In the genomic region with DNA sequence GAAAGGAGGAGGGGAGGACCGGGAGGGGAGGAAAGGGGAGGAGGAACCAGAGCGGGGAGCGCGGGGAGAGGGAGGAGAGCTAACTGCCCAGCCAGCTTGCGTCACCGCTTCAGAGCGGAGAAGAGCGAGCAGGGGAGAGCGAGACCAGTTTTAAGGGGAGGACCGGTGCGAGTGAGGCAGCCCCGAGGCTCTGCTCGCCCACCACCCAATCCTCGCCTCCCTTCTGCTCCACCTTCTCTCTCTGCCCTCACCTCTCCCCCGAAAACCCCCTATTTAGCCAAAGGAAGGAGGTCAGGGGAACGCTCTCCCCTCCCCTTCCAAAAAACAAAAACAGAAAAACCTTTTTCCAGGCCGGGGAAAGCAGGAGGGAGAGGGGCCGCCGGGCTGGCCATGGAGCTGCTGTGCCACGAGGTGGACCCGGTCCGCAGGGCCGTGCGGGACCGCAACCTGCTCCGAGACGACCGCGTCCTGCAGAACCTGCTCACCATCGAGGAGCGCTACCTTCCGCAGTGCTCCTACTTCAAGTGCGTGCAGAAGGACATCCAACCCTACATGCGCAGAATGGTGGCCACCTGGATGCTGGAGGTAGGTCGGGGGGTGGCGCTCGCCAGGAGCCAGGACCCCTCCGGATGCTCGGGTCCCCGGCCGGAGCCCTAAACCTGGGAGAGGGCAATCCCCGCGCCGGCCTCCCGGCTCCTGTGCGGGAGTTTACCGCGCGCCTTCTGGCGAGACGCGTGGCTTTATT, we compare ENCODE assay signal across 8 cellular contexts. TPM values are rescaled to one million over a fixed set of nuclear protein-coding genes. Genes with fewer than 3 reads are reported as not detected.
DNase-seq lines count a peak whose midpoint lies in the region; ATAC-seq and TF ChIP-seq lines count a peak whose summit lies in the region.

TSS of gene CCND2 (plus strand) at position 112 of the 745 bp plus-strand sequence. CDS start at position 391, 279 bp downstream.

- H3K36me3 Mint-ChIP-seq in activated naive CD8-positive, alpha-beta T cell, result peaks cover 20% of the 10 kb centered on the region

- no peaks in the 10 kb centered on the region for H3K9me3 ChIP-seq in DND-41 (ENCODE audit: insufficient read depth, low read length, severe bottlenecking)
- no peaks in the 10 kb centered on the region for H3K9me3 ChIP-seq in HAP-1
- no peaks in the 10 kb centered on the region for H3K9me3 ChIP-seq in thoracic aorta

- in situ Hi-C loops in HAP-1 (cut with MboI; ENCODE audit: low sequenced_read_pairs), result loop anchor here (10.0 kb wide), 1 partner anchor 279 kb away; no protein-coding TSS in a partner anchor

- peak within 1 kb of the TSS; percentile 83 for H2AFZ ChIP-seq in DND-41 (ENCODE audit: low read depth, low read length)

- DNase-seq in DND-41, result peak; percentile 60
- peak; percentile 55 to 78 for DNase-seq in HAP-1 (ENCODE audit: low spot score in 2 of 2)
- peak; percentile 91 for DNase-seq in RWPE1 (ENCODE audit: low spot score)
- peak; percentile 63 to 96 (median 85) for DNase-seq in head of caudate nucleus
- peak in 47 of 56 donors; percentile 23 to 90 (median 63) for DNase-seq in nucleus accumbens (lab: John Stamatoyannopoulos, UW)
- DNase-seq in thoracic aorta (ENCODE audit: low spot score), result peak; percentile 75
- DNase-seq in COLO668 (lab: John Stamatoyannopoulos, UW; ENCODE audit: unreplicated experiment), result no peak

- H3K27me3 ChIP-seq in DND-41 (ENCODE audit: insufficient read depth, low read length, poor library complexity) (peaks cover 83% of the 10 kb centered on the region), HAP-1 (ENCODE audit: low read depth) (peaks cover 76% of the 10 kb centered on the region), thoracic aorta (replicated peaks; ENCODE audit: insufficient read depth) (no peaks in the 10 kb centered on the region)

- no peaks in the 10 kb centered on the region for H3K27me3 Mint-ChIP-seq in activated naive CD8-positive, alpha-beta T cell

- H3K9me3 Mint-ChIP-seq in activated naive CD8-positive, alpha-beta T cell (ENCODE audit: low read depth), result no peaks in the 10 kb centered on the region

- H3K9ac ChIP-seq in DND-41 (ENCODE audit: low read depth, low read length), result peak within 1 kb of the TSS; percentile 52

- peak within 1 kb of the TSS; percentile 98 for H3K4me2 ChIP-seq in DND-41 (ENCODE audit: insufficient read depth, low read length)

- peak within 1 kb of the TSS; percentile 98 for H3K4me3 Mint-ChIP-seq in activated naive CD8-positive, alpha-beta T cell

- H3K4me1 ChIP-seq in DND-41 (ENCODE audit: insufficient read depth, low read length) (peaks cover 55% of the 10 kb centered on the region), HAP-1 (peaks cover 11% of the 10 kb centered on the region), thoracic aorta (ENCODE audit: control insufficient read depth in 1 of 2, low read depth in 2 of 2) (peaks cover 19 to 62% of the 10 kb centered on the region in 2 donors)

- CTCF ChIA-PET in RWPE1 (lab: Yijun Ruan, JAX), result no interaction called here

- ATAC-seq in DND-41 (ENCODE audit: insufficient read depth, low read depth), result no peak
- ATAC-seq in thoracic aorta (ENCODE audit: insufficient number of reproducible peaks, low FRiP score, low read depth), result peak; percentile 63

- H4K20me1 ChIP-seq in DND-41 (ENCODE audit: insufficient read depth, low read length), result peaks cover 24% of the 10 kb centered on the region

- TF ChIP-seq CTCF in DND-41 (IDR thresholded peaks at IDR 0.05; ENCODE audit: borderline replicate concordance, extremely low read depth, low read length, poor library complexity, severe bottlenecking), result no peak
- no peak for TF ChIP-seq CTCF in RWPE1 (conservative IDR thresholded peaks at IDR 0.05; ENCODE audit: low read depth)
- no peak for TF ChIP-seq CTCF in thoracic aorta (IDR thresholded peaks at IDR 0.05)

- peak within 1 kb of the TSS; percentile 99 for H3K27ac Mint-ChIP-seq in activated naive CD8-positive, alpha-beta T cell

- H3K4me3 ChIP-seq in DND-41 (ENCODE audit: low read depth in 1 of 2, low read length in 2 of 2) (peak within 1 kb of the TSS; percentile 27 to 62; a peak in 3 of 4 replicates), HAP-1 (peak within 1 kb of the TSS; percentile 45), thoracic aorta (peak within 1 kb of the TSS; percentile 81)

- H3K27ac ChIP-seq in DND-41 (ENCODE audit: low read length) (no peak within 1 kb of the TSS), RWPE1 (peak within 1 kb of the TSS; percentile 61), thoracic aorta (peak within 1 kb of the TSS; percentile 88 to 92)

- H3K4me1 Mint-ChIP-seq in activated naive CD8-positive, alpha-beta T cell (ENCODE audit: low read depth), result peaks cover 29% of the 10 kb centered on the region

- intact Hi-C loops in head of caudate nucleus (cut with DNase I), result no loop called here

- no peaks in the 10 kb centered on the region for H3K79me2 ChIP-seq in DND-41 (ENCODE audit: insufficient read depth, low read length)

- POLR2A ChIA-PET in RWPE1 (lab: Yijun Ruan, JAX; ENCODE audit: low non-redundant PET), result interaction anchor here (0.7 kb wide), 1 partner anchor 10 kb away, joined by 3 read pairs; no protein-coding TSS in a partner anchor

- H3K36me3 ChIP-seq in DND-41 (ENCODE audit: insufficient read depth, low read length) (no peaks in the 10 kb centered on the region), HAP-1 (replicated peaks) (peaks cover 10% of the 10 kb centered on the region), thoracic aorta (peaks cover 11% of the 10 kb centered on the region)

RNA-seq across cellular contexts. Expression of gene CCND2, which starts in this region (rescaled TPM):
- 100 to 1,000 TPM; 108 to 153 TPM for total RNA-seq in thoracic aorta
